9 cellular contexts compared by ENCODE assay signal in the genomic region with DNA sequence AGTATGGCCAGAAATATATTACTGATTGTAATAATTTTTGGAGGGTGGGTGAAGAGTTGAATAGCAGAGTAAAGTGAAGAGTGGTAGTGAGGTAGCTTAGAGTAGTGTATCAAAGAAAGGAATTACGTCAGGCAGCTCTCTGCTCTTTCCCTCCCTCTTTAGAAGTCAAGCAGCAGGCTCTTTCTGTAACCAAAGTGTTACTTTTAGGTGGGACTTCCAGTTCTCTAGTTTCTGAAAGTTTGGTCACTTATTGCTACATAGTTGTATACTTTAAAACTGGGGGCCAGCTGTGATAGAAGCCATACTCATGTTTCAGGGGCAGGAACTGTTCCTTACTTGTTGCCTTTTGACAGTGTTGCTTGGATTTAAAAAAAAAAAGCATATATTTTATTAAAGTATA. TPM values are rescaled to one million over a fixed set of nuclear protein-coding genes. Genes with fewer than 3 reads are reported as not detected.
DNase-seq lines count a peak whose midpoint lies in the region; ATAC-seq and TF ChIP-seq lines count a peak whose summit lies in the region.
"Had no signal": no experiment of that assay in that cellular context is flagged by ENCODE, and none has a peak within 500 bp of the region (broad histone marks: within the 10 kb centered on the region; RNA-seq: fewer than 3 reads in every experiment).

No MANE protein-coding gene starts in this region.

- peaks cover 84% of the 10 kb centered on the region for H3K36me3 Mint-ChIP-seq in nephron progenitor cell (ENCODE audit: low read depth)

- H3K9me3 ChIP-seq in SK-N-MC (ENCODE audit: low read depth, low read length): peaks cover 9% of the 10 kb centered on the region; the same call in 1 of the 2 replicates

- peaks cover 44% of the 10 kb centered on the region for H3K4me1 Mint-ChIP-seq in nephron progenitor cell

- H3K27me3 ChIP-seq in foreskin keratinocyte: no peaks in the 10 kb centered on the region

- no peak for TF ChIP-seq CTCF in nephron progenitor cell (IDR thresholded peaks at IDR 0.05)
- TF ChIP-seq CTCF in foreskin keratinocyte (conservative IDR thresholded peaks at IDR 0.05): no peak

- H3K4me1 ChIP-seq in foreskin keratinocyte: peaks cover 28% of the 10 kb centered on the region

- peaks cover 22% of the 10 kb centered on the region for H3K36me3 ChIP-seq in SK-N-MC (ENCODE audit: insufficient read depth, low read length)

- peak overlapping the region; percentile 95; the same call in 1 of the 2 replicates for H3K27ac ChIP-seq in SK-N-MC
- H3K27ac ChIP-seq in foreskin keratinocyte: no peak overlapping the region

- peak overlapping the region; percentile 71 for H3K4me3 ChIP-seq in SK-N-MC
- H3K4me3 ChIP-seq: skin epidermis had no signal

- H3K9me3 Mint-ChIP-seq in nephron progenitor cell: peaks cover 59% of the 10 kb centered on the region

- peak overlapping the region; percentile 75 for H3K9ac ChIP-seq in SK-N-MC (ENCODE audit: insufficient read length)

- no peaks in the 10 kb centered on the region for H3K27me3 Mint-ChIP-seq in nephron progenitor cell (ENCODE audit: low read depth, poor library complexity)

- ATAC-seq in GM18867 (IDR thresholded peaks at IDR 0.05; ENCODE audit: unreplicated experiment) (peak; percentile 68), HG02588 (IDR thresholded peaks at IDR 0.05; ENCODE audit: unreplicated experiment) (peak; percentile 55), foreskin keratinocyte (no peak)

- H3K4me3 Mint-ChIP-seq in nephron progenitor cell: peak overlapping the region; percentile 70

- H3K27ac Mint-ChIP-seq in nephron progenitor cell: no peak overlapping the region

- DNase-seq in SK-N-MC (ENCODE audit: low read depth, low spot score) (no peak), nephron progenitor cell (no peak), foreskin keratinocyte (no peak), cortex of kidney (lab: John Stamatoyannopoulos, UW) (no peak), NK-92 (lab: John Stamatoyannopoulos, UW; ENCODE audit: unreplicated experiment) (no peak), NCI-H2029 (lab: John Stamatoyannopoulos, UW) (no peak)

RNA-seq across cellular contexts. Expression of a gene that starts 30.6 kb away (rescaled TPM):
- 26.3 and 33.1 TPM in 2 replicates for total RNA-seq in foreskin keratinocyte
- 5.7 and 6.1 TPM in 2 replicates for polyA plus RNA-seq in foreskin keratinocyte
